In genomic region chr6:79864421-79864820, GRCh38 we compare ENCODE assay signal across 23 cellular contexts.
DNase-seq lines count a peak whose midpoint lies in the region; ATAC-seq and TF ChIP-seq lines count a peak whose summit lies in the region.
"Had no signal": no experiment of that assay in that cellular context is flagged by ENCODE, and none has a peak within 500 bp of the region (broad histone marks: within the 10 kb centered on the region; RNA-seq: fewer than 3 reads in every experiment).

No MANE protein-coding gene starts in this region.

- H3K79me2 ChIP-seq in parathyroid adenoma, result no peaks in the 10 kb centered on the region

- H3K27ac Mint-ChIP-seq in activated CD8-positive, alpha-beta memory T cell treated with anti-CD3 and anti-CD28 coated beads, Interleukin-2, amount 10 ng/mL, durations not matched to agents 7 days and 5 days, result no peak overlapping the region
- H3K27ac Mint-ChIP-seq in T-helper 2 cell treated with Interferon-gamma antibody and Interleukin-4, amounts not matched to agents 5 μg/mL and 100 μg/mL, for 36 hours, result no peak overlapping the region

- H3K9me3 Mint-ChIP-seq in activated CD8-positive, alpha-beta memory T cell treated with anti-CD3 and anti-CD28 coated beads, Interleukin-2, amount 10 ng/mL, durations not matched to agents 7 days and 5 days (ENCODE audit: low read depth), result no peaks in the 10 kb centered on the region
- no peaks in the 10 kb centered on the region for H3K9me3 Mint-ChIP-seq in T-helper 2 cell treated with Interferon-gamma antibody and Interleukin-4, amounts not matched to agents 5 μg/mL and 100 μg/mL, for 36 hours

- peaks cover 6% of the 10 kb centered on the region for H3K4me1 Mint-ChIP-seq in activated CD8-positive, alpha-beta memory T cell treated with anti-CD3 and anti-CD28 coated beads, Interleukin-2, amount 10 ng/mL, durations not matched to agents 7 days and 5 days
- H3K4me1 Mint-ChIP-seq in T-helper 2 cell treated with Interferon-gamma antibody and Interleukin-4, amounts not matched to agents 5 μg/mL and 100 μg/mL, for 36 hours (ENCODE audit: low read depth), result peaks cover under 1% of the 10 kb centered on the region

- H3K27me3 ChIP-seq in foreskin keratinocyte (no peaks in the 10 kb centered on the region), parathyroid adenoma (ENCODE audit: control insufficient read depth, insufficient read depth, low read length) (no peaks in the 10 kb centered on the region)

- ATAC-seq in foreskin keratinocyte, result peak; percentile 24
- ATAC-seq in activated CD8-positive, alpha-beta memory T cell treated with anti-CD3 and anti-CD28 coated beads, Interleukin-2, amount 10 ng/mL, durations not matched to agents 7 days and 5 days, result no peak
- ATAC-seq: GM12878, K562, PC-3, SK-N-SH treated with all-trans-retinoic acid at 6 μM for 48 hours had no signal

- H3K27ac ChIP-seq in foreskin keratinocyte, result no peak overlapping the region
- H3K27ac ChIP-seq in parathyroid adenoma, result no peak overlapping the region
- H3K27ac ChIP-seq: 22Rv1, GM23248, SJCRH30 had no signal

- no peaks in the 10 kb centered on the region for H3K36me3 Mint-ChIP-seq in activated CD8-positive, alpha-beta memory T cell treated with anti-CD3 and anti-CD28 coated beads, Interleukin-2, amount 10 ng/mL, durations not matched to agents 7 days and 5 days
- H3K36me3 Mint-ChIP-seq in T-helper 2 cell treated with Interferon-gamma antibody and Interleukin-4, amounts not matched to agents 5 μg/mL and 100 μg/mL, for 36 hours (ENCODE audit: low read depth), result no peaks in the 10 kb centered on the region

- H3K36me3 ChIP-seq in parathyroid adenoma (ENCODE audit: control insufficient read depth, insufficient read depth, low read length), result no peaks in the 10 kb centered on the region
- H3K36me3 ChIP-seq: SJCRH30 had no signal

- no peak overlapping the region for H3K4me3 ChIP-seq in parathyroid adenoma (ENCODE audit: low read depth, low read length)
- H3K4me3 ChIP-seq: GM12878, GM23248, K562, SJCRH30 had no signal

- no peak overlapping the region for H3K4me2 ChIP-seq in parathyroid adenoma (ENCODE audit: low read length)

- peak overlapping the region; percentile 29 for H2AFZ ChIP-seq in parathyroid adenoma
- H2AFZ ChIP-seq: GM23248 had no signal

- H3K9me3 ChIP-seq in parathyroid adenoma (ENCODE audit: control insufficient read depth, low read length), result no peaks in the 10 kb centered on the region
- H3K9me3 ChIP-seq: SJCRH30 had no signal

- H3K4me1 ChIP-seq in foreskin keratinocyte (no peaks in the 10 kb centered on the region), parathyroid adenoma (no peaks in the 10 kb centered on the region)
- H3K4me1 ChIP-seq: SJCRH30 had no signal

- peaks cover 6% of the 10 kb centered on the region for H3K27me3 Mint-ChIP-seq in activated CD8-positive, alpha-beta memory T cell treated with anti-CD3 and anti-CD28 coated beads, Interleukin-2, amount 10 ng/mL, durations not matched to agents 7 days and 5 days
- peaks cover 5% of the 10 kb centered on the region for H3K27me3 Mint-ChIP-seq in T-helper 2 cell treated with Interferon-gamma antibody and Interleukin-4, amounts not matched to agents 5 μg/mL and 100 μg/mL, for 36 hours (ENCODE audit: low read depth)

- H3K4me3 Mint-ChIP-seq in activated CD8-positive, alpha-beta memory T cell treated with anti-CD3 and anti-CD28 coated beads, Interleukin-2, amount 10 ng/mL, durations not matched to agents 7 days and 5 days, result no peak overlapping the region
- H3K4me3 Mint-ChIP-seq in T-helper 2 cell treated with Interferon-gamma antibody and Interleukin-4, amounts not matched to agents 5 μg/mL and 100 μg/mL, for 36 hours, result no peak overlapping the region

- DNase-seq in DMS 273 (lab: John Stamatoyannopoulos, UW; ENCODE audit: unreplicated experiment) (peak; percentile 22), DMS 273 treated with DMSO at 0.1 percent for 48 hours (lab: John Stamatoyannopoulos, UW) (no peak), cerebellar cortex (ENCODE audit: low spot score) (peak; percentile 90), foreskin keratinocyte (no peak), middle frontal gyrus (ENCODE audit: extremely low spot score, low spot score) (no peak)
- DNase-seq in activated CD8-positive, alpha-beta memory T cell treated with anti-CD3 and anti-CD28 coated beads, Interleukin-2, amount 10 ng/mL, durations not matched to agents 7 days and 5 days, result no peak
- no peak for DNase-seq in T-helper 2 cell treated with Interferon-gamma antibody and Interleukin-4, amounts not matched to agents 5 μg/mL and 100 μg/mL, for 36 hours (ENCODE audit: low spot score)
- DNase-seq: Calu3; GDM1; GM23248; H7; Kasumi-1; NCI-H1436 treated with DMSO at 0.1 percent for 48 hours; NCI-H187 treated with DMSO at 0.1 percent for 48 hours; NCI-H524 treated with DMSO at 0.1 percent for 48 hours; NK-92 treated with Interleukin-12 subunit alpha and Interleukin-12 subunit beta, amount 100 ng/mL, for 24 hours; PC-3; SJCRH30 had no signal

- no peak for TF ChIP-seq CTCF in foreskin keratinocyte (conservative IDR thresholded peaks at IDR 0.05)
- no peak for TF ChIP-seq CTCF in parathyroid adenoma (IDR thresholded peaks at IDR 0.05)

- CTCF ChIA-PET in activated CD8-positive, alpha-beta memory T cell treated with anti-CD3 and anti-CD28 coated beads, Interleukin-2, amount 10 ng/mL, durations not matched to agents 7 days and 5 days (lab: Charles Lee), result interaction anchor here (0.6 kb wide), 1 partner anchor 253 kb away, joined by 4 read pairs; no protein-coding TSS in a partner anchor

- no peak overlapping the region for H3K9ac ChIP-seq in parathyroid adenoma
- H3K9ac ChIP-seq: GM23248 had no signal

Comparison
In these comparisons a context has a peak if more than half of its experiments do, and no peak if none do; other contexts are left out.
1. DNase-seq: peak in DMS 273 (single experiment) and cerebellar cortex (single experiment); none in DMS 273 treated with DMSO at 0.1 percent for 48 hours (single experiment), foreskin keratinocyte (0 of 2), activated CD8-positive, alpha-beta memory T cell treated with anti-CD3 and anti-CD28 coated beads, Interleukin-2, amount 10 ng/mL, durations not matched to agents 7 days and 5 days (single experiment), middle frontal gyrus (single experiment) and T-helper 2 cell treated with Interferon-gamma antibody and Interleukin-4, amounts not matched to agents 5 μg/mL and 100 μg/mL, for 36 hours (single experiment).